In genomic region chr19:3683405-3683865, GRCh38 we compare ENCODE assay signal across 11 cellular contexts. TPM values are rescaled to one million over a fixed set of nuclear protein-coding genes. Genes with fewer than 3 reads are reported as not detected.
A peak's percentile ranks its signal among the peaks of the same experiment; 100 is the strongest.
DNase-seq lines count a peak whose midpoint lies in the region; ATAC-seq, FAIRE-seq and TF ChIP-seq lines count a peak whose summit lies in the region.
"Had no signal": no experiment of that assay in that cellular context is flagged by ENCODE, and none has a peak within 500 bp of the region (broad histone marks: within the 10 kb centered on the region; RNA-seq: fewer than 3 reads in every experiment).

No MANE protein-coding gene starts in this region.

- no peak for ATAC-seq in GM18498 (IDR thresholded peaks at IDR 0.05; ENCODE audit: unreplicated experiment)
- ATAC-seq in T-helper 17 cell = no peak

- peaks cover 63% of the 10 kb centered on the region for H4K20me1 ChIP-seq in astrocyte (ENCODE audit: insufficient read depth, low read length)

- H3K4me1 ChIP-seq in astrocyte (ENCODE audit: insufficient read depth, low read length) = peaks cover 24% of the 10 kb centered on the region
- peaks cover 53% of the 10 kb centered on the region for H3K4me1 ChIP-seq in left ventricle myocardium inferior

- peak; percentile 79 for DNase-seq in Daoy (ENCODE audit: low read depth)
- DNase-seq in astrocyte (ENCODE audit: low read depth) = peak; percentile 80
- peak; percentile 55 for DNase-seq in left ventricle myocardium inferior
- DNase-seq in osteocyte (ENCODE audit: extremely low spot score, unreplicated experiment) = peak; percentile 93
- DNase-seq in GOT3 (lab: John Stamatoyannopoulos, UW) = no peak
- DNase-seq in WERI-Rb-1 = no peak
- DNase-seq in T-helper 17 cell = no peak
- DNase-seq: AML-193; NCI-H2029; stimulated activated CD4-positive, alpha-beta T cell treated with anti-CD3 and anti-CD28 coated beads, Interleukin-4, amount 100 ng/mL, for 4 hours had no signal

- no peak for FAIRE-seq in astrocyte (lab: Jason Lieb, UNC)

- peaks cover 18% of the 10 kb centered on the region for H3K36me3 Mint-ChIP-seq in astrocyte (ENCODE audit: low read depth, unreplicated experiment)
- peaks cover 10% of the 10 kb centered on the region for H3K36me3 Mint-ChIP-seq in osteocyte (ENCODE audit: unreplicated experiment)
- H3K36me3 Mint-ChIP-seq in T-helper 17 cell (ENCODE audit: low read depth) = peaks cover 2% of the 10 kb centered on the region

- no peaks in the 10 kb centered on the region for H3K27me3 ChIP-seq in astrocyte (ENCODE audit: insufficient read depth, low read length)
- H3K27me3 ChIP-seq in left ventricle myocardium inferior (ENCODE audit: low read depth) = no peaks in the 10 kb centered on the region
- H3K27me3 ChIP-seq in WERI-Rb-1 (ENCODE audit: insufficient read depth, low read depth, severe bottlenecking) = no peaks in the 10 kb centered on the region

- peak overlapping the region; percentile 70 for H3K9ac ChIP-seq in astrocyte (ENCODE audit: low read length)

- H3K79me2 ChIP-seq in astrocyte (ENCODE audit: insufficient read depth, low read length) = peaks cover 78% of the 10 kb centered on the region

- intact Hi-C loops in left ventricle myocardium inferior (cut with micrococcal nuclease) = no loop called here

- peak overlapping the region; percentile 59 for H3K4me2 ChIP-seq in astrocyte (ENCODE audit: low read length)

- no peaks in the 10 kb centered on the region for H3K9me3 Mint-ChIP-seq in astrocyte (ENCODE audit: unreplicated experiment)
- no peaks in the 10 kb centered on the region for H3K9me3 Mint-ChIP-seq in osteocyte (ENCODE audit: unreplicated experiment)

- H3K27me3 Mint-ChIP-seq in astrocyte (ENCODE audit: low read depth, unreplicated experiment) = no peaks in the 10 kb centered on the region
- H3K27me3 Mint-ChIP-seq in osteocyte (ENCODE audit: unreplicated experiment) = no peaks in the 10 kb centered on the region
- no peaks in the 10 kb centered on the region for H3K27me3 Mint-ChIP-seq in T-helper 17 cell

- H3K4me3 ChIP-seq in astrocyte (ENCODE audit: insufficient read depth, low read depth, low read length) = no peak overlapping the region
- no peak overlapping the region for H3K4me3 ChIP-seq in left ventricle myocardium inferior
- no peak overlapping the region for H3K4me3 ChIP-seq in WERI-Rb-1 (ENCODE audit: low read depth, low read length)

- H3K27ac Mint-ChIP-seq in astrocyte (ENCODE audit: unreplicated experiment) = no peak overlapping the region
- peak overlapping the region; percentile 94 for H3K27ac Mint-ChIP-seq in osteocyte (ENCODE audit: unreplicated experiment)
- H3K27ac Mint-ChIP-seq in T-helper 17 cell = no peak overlapping the region

- peaks cover 6% of the 10 kb centered on the region for H3K9me3 ChIP-seq in astrocyte (ENCODE audit: insufficient read depth, low read depth, low read length)
- peaks cover 7% of the 10 kb centered on the region for H3K9me3 ChIP-seq in left ventricle myocardium inferior (replicated peaks)
- H3K9me3 ChIP-seq in WERI-Rb-1 (ENCODE audit: severe bottlenecking) = peaks cover 4% of the 10 kb centered on the region
- no peaks in the 10 kb centered on the region for H3K9me3 ChIP-seq in T-helper 17 cell (ENCODE audit: control insufficient read depth, low read length, poor library complexity, severe bottlenecking)

- H2AFZ ChIP-seq in astrocyte (ENCODE audit: low read depth, low read length) = no peak overlapping the region

- H3K36me3 ChIP-seq in astrocyte (ENCODE audit: insufficient read depth, low read length) (no peaks in the 10 kb centered on the region), left ventricle myocardium inferior (peaks cover 8% of the 10 kb centered on the region), WERI-Rb-1 (peaks cover 48% of the 10 kb centered on the region)

- H3K4me3 Mint-ChIP-seq in astrocyte (ENCODE audit: unreplicated experiment) (no peak overlapping the region), osteocyte (ENCODE audit: unreplicated experiment) (peak overlapping the region; percentile 33), T-helper 17 cell (no peak overlapping the region)

- H3K27ac ChIP-seq in astrocyte (ENCODE audit: low read depth, low read length) (peak overlapping the region; percentile 88), left ventricle myocardium inferior (replicated peaks) (peak overlapping the region; percentile 81), WERI-Rb-1 (no peak overlapping the region)

- H3K4me1 Mint-ChIP-seq in astrocyte (ENCODE audit: low read depth, unreplicated experiment) = peaks cover 9% of the 10 kb centered on the region
- H3K4me1 Mint-ChIP-seq in osteocyte (ENCODE audit: unreplicated experiment) = peaks cover 45% of the 10 kb centered on the region
- H3K4me1 Mint-ChIP-seq in T-helper 17 cell = peaks cover 11% of the 10 kb centered on the region

- no peak for TF ChIP-seq CTCF in astrocyte (IDR thresholded peaks at IDR 0.05; ENCODE audit: insufficient read depth, low read depth, low read length)
- TF ChIP-seq CTCF in left ventricle myocardium inferior (IDR thresholded peaks at IDR 0.05; ENCODE audit: borderline replicate concordance) = no peak
- no peak for TF ChIP-seq CTCF in osteocyte (IDR thresholded peaks at IDR 0.05)
- no peak for TF ChIP-seq CTCF in WERI-Rb-1 (IDR thresholded peaks at IDR 0.05; ENCODE audit: low read depth, low read length)

RNA-seq across cellular contexts. Expression of gene PIP5K1C, which starts 16.8 kb away (rescaled TPM):
- 5.2 and 8.6 TPM in 2 replicates for total RNA-seq in Daoy (2014; rRNA removed; shearing (Covaris generic))
- 42.0 and 44.2 TPM in 2 replicates for total RNA-seq in astrocyte
- 31.6 TPM for total RNA-seq in left ventricle myocardium inferior
- total RNA-seq in osteocyte = 73.0 and 75.7 TPM in 2 replicates
- 10 to 100 TPM; 21.7 to 23.7 TPM for total RNA-seq in T-helper 17 cell

RNA-seq across cellular contexts. Expression of gene TJP3, which starts 24.7 kb away (rescaled TPM):
- 0.03 TPM in 1 of 2 replicates, not detected in the other for total RNA-seq in Daoy (2014; rRNA removed; shearing (Covaris generic))
- total RNA-seq in astrocyte = 0.58 and 2.0 TPM in 2 replicates
- total RNA-seq in left ventricle myocardium inferior = not detected
- not detected in 2 replicates for total RNA-seq in osteocyte
- 10 to 100 TPM; 13.4 to 14.2 TPM for total RNA-seq in T-helper 17 cell

RNA-seq across cellular contexts. Expression of gene CACTIN, which starts 56.8 kb away (rescaled TPM):
- total RNA-seq in Daoy (2014; rRNA removed; shearing (Covaris generic)) = 29.9 and 52.6 TPM in 2 replicates
- total RNA-seq in astrocyte (22.0 and 26.7 TPM in 2 replicates), left ventricle myocardium inferior (14.5 TPM), osteocyte (24.7 and 26.6 TPM in 2 replicates), T-helper 17 cell (10 to 100 TPM; 32.8 to 34.4 TPM)

Comparison
In these comparisons a context has a peak if more than half of its experiments do, and no peak if none do; other contexts are left out.
1. DNase-seq: peak in Daoy (single experiment), astrocyte (single experiment), left ventricle myocardium inferior (single experiment) and osteocyte (single experiment); none in GOT3 (single experiment), WERI-Rb-1 (single experiment) and T-helper 17 cell (0 of 3).